8 cellular contexts compared by ENCODE assay signal in the genomic region with DNA sequence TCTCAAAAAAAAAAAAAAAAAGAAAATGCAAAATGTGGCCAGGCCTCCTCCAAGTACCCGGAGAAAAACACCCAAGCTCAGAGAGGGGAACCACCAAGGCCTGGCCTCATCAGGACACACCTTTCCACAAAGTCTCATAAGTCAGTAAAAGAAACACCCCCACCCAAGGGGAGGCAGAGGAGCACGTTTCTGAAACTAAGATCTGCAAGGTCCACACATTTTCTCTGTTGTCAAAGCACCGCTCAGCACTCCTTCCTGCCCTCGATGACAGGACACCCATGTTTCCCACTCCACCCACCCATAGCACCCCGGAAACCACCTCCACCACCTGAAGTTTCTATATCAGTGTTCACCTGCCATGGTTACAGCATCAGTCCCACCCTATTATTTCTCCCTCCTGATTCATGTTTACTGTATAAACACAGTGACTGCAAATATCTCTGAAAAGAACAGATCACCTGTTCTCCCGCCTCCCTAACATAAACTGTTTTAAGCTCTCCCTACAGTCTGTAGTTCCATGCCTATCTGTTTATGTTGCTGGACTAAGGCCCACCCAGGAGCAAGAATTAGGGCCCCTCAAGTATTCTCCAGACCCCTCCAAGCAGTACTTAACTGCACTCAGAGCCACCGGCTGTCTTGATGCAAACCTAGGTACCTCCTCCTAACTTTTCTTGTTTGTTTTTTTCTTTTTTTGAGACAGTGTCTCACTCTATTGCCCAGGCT. TPM values are rescaled to one million over a fixed set of nuclear protein-coding genes. Genes with fewer than 3 reads are reported as not detected.
DNase-seq lines count a peak whose midpoint lies in the region; ATAC-seq and TF ChIP-seq lines count a peak whose summit lies in the region.

No MANE protein-coding gene starts in this region.

- H3K4me1 Mint-ChIP-seq in natural killer cell treated with Interleukin-12 subunit alpha and Interleukin-12 subunit beta and Interleukin-15 and Interleukin-18, amount 100 ng/mL, for 72 hours (ENCODE audit: low read depth in 2 of 2): peaks cover 33 to 34% of the 10 kb centered on the region in 2 donors

- H3K4me3 ChIP-seq in SK-N-SH (ENCODE audit: low read depth in 2 of 2, low read length in 1 of 2): no peak overlapping the region
- no peak overlapping the region for H3K4me3 ChIP-seq in uterus

- H3K9me3 ChIP-seq in SK-N-SH: no peaks in the 10 kb centered on the region
- no peaks in the 10 kb centered on the region for H3K9me3 ChIP-seq in uterus

- H3F3A ChIP-seq in SK-N-SH (replicated peaks; ENCODE audit: insufficient read depth): no peaks in the 10 kb centered on the region

- H3K36me3 Mint-ChIP-seq in natural killer cell treated with Interleukin-12 subunit alpha and Interleukin-12 subunit beta and Interleukin-15 and Interleukin-18, amount 100 ng/mL, for 72 hours: peaks cover 11% of the 10 kb centered on the region

- H3K36me3 ChIP-seq in SK-N-SH (replicated peaks in 1 of 2; ENCODE audit: control insufficient read depth in 1 of 2, insufficient read depth in 2 of 2, low read length in 1 of 2) (peaks cover 0 to 6% of the 10 kb centered on the region in 2 experiments), uterus (no peaks in the 10 kb centered on the region)

- peaks cover 6 to 30% of the 10 kb centered on the region in 2 experiments; a peak in 1 of 4 replicates for H3K4me1 ChIP-seq in SK-N-SH (ENCODE audit: control insufficient read depth in 1 of 2, insufficient read depth in 2 of 2, low read depth in 1 of 2, low read length in 1 of 2)
- no peaks in the 10 kb centered on the region for H3K4me1 ChIP-seq in uterus

- no peak for TF ChIP-seq POLR2A in uterus (IDR thresholded peaks at IDR 0.05)

- peak overlapping the region; percentile 99; the same call in 1 of the 2 replicates for H3K4me2 ChIP-seq in SK-N-SH

- TF ChIP-seq RAD21 in SK-N-SH (IDR thresholded peaks at IDR 0.05; ENCODE audit: low read length): no peak

- POLR2A ChIA-PET in SK-N-SH (lab: Yijun Ruan, JAX): no interaction called here

- TF ChIP-seq CTCF in SK-N-SH (IDR thresholded peaks at IDR 0.05) (no peak), uterus (IDR thresholded peaks at IDR 0.05) (no peak)

- H3K27ac Mint-ChIP-seq in natural killer cell treated with Interleukin-12 subunit alpha and Interleukin-12 subunit beta and Interleukin-15 and Interleukin-18, amount 100 ng/mL, for 72 hours: peak overlapping the region; percentile 90 to 98

- H3K9ac ChIP-seq in SK-N-SH: no peak overlapping the region

- no peak overlapping the region for H3K27ac ChIP-seq in SK-N-SH (ENCODE audit: low read depth in 2 of 2, low read length in 1 of 2)
- no peak overlapping the region for H3K27ac ChIP-seq in uterus

- H3K27me3 Mint-ChIP-seq in natural killer cell treated with Interleukin-12 subunit alpha and Interleukin-12 subunit beta and Interleukin-15 and Interleukin-18, amount 100 ng/mL, for 72 hours: no peaks in the 10 kb centered on the region

- peaks cover 37% of the 10 kb centered on the region; the same call in 1 of the 2 replicates for H3K79me2 ChIP-seq in SK-N-SH (ENCODE audit: insufficient read depth)

- H3K4me3 Mint-ChIP-seq in natural killer cell treated with Interleukin-12 subunit alpha and Interleukin-12 subunit beta and Interleukin-15 and Interleukin-18, amount 100 ng/mL, for 72 hours: peak overlapping the region; percentile 98

- peaks cover 7% of the 10 kb centered on the region for H4K20me1 ChIP-seq in SK-N-SH (ENCODE audit: insufficient read depth)

- no peak overlapping the region for H2AFZ ChIP-seq in SK-N-SH (ENCODE audit: low read depth)

- H3K9me2 ChIP-seq in SK-N-SH: no peaks in the 10 kb centered on the region

- H3K9me3 Mint-ChIP-seq in natural killer cell treated with Interleukin-12 subunit alpha and Interleukin-12 subunit beta and Interleukin-15 and Interleukin-18, amount 100 ng/mL, for 72 hours: no peaks in the 10 kb centered on the region

- ATAC-seq in SK-N-SH treated with all-trans-retinoic acid at 6 μM for 48 hours: no peak
- peak; percentile 57 for ATAC-seq in HG03442 (IDR thresholded peaks at IDR 0.05; ENCODE audit: unreplicated experiment)
- ATAC-seq in natural killer cell treated with Interleukin-12 subunit alpha and Interleukin-12 subunit beta and Interleukin-15 and Interleukin-18, amount 100 ng/mL, for 72 hours: peak; percentile 40 to 61

- 95% methylated on average over 7 of the region's 7 CpGs for WGBS in SK-N-SH (ENCODE audit: low lambda C conversion rate)

- no peaks in the 10 kb centered on the region for H3K27me3 ChIP-seq in SK-N-SH (ENCODE audit: insufficient read depth)
- no peaks in the 10 kb centered on the region for H3K27me3 ChIP-seq in uterus

- intact Hi-C loops in uterus (cut with DNase I; ENCODE audit: low total_unique reads): no loop called here

- no peak for TF ChIP-seq EP300 in SK-N-SH (IDR thresholded peaks at IDR 0.05; ENCODE audit: borderline replicate concordance in 1 of 2, low read depth in 1 of 2, low read length in 1 of 2)

- CTCF ChIA-PET in SK-N-SH (lab: Yijun Ruan, JAX): interaction anchor here (0.7 to 13.6 kb wide), 6 partner anchors 12 to 544 kb away, joined by 3 to 189 read pairs (median 4); partner anchors contain the start of gene SEC14L5

- DNase-seq in SK-N-SH: no peak
- DNase-seq in activated CD8-positive, alpha-beta memory T cell treated with anti-CD3 and anti-CD28 coated beads for 48 hours (ENCODE audit: low read depth in 2 of 3, low spot score in 2 of 3): peak; percentile 37 to 66 (median 55)
- DNase-seq in natural killer cell treated with Interleukin-12 subunit alpha and Interleukin-12 subunit beta and Interleukin-15 and Interleukin-18, amount 100 ng/mL, for 72 hours (ENCODE audit: low spot score): peak; percentile 77
- no peak for DNase-seq in kidney tubule cell (ENCODE audit: low spot score)
- no peak for DNase-seq in COLO829 (ENCODE audit: low spot score)
- DNase-seq in uterus: no peak

TF ChIP-seq in SK-N-SH, 30 proteins besides CTCF, POLR2A, EP300 and RAD21:
- TF ChIP-seq RFX5 (IDR thresholded peaks at IDR 0.05; ENCODE audit: low read length): no peak
- TF ChIP-seq TAF1 (IDR thresholded peaks at IDR 0.05; ENCODE audit: borderline replicate concordance, low read depth, low read length): no peak
- TF ChIP-seq, protein P1, sequence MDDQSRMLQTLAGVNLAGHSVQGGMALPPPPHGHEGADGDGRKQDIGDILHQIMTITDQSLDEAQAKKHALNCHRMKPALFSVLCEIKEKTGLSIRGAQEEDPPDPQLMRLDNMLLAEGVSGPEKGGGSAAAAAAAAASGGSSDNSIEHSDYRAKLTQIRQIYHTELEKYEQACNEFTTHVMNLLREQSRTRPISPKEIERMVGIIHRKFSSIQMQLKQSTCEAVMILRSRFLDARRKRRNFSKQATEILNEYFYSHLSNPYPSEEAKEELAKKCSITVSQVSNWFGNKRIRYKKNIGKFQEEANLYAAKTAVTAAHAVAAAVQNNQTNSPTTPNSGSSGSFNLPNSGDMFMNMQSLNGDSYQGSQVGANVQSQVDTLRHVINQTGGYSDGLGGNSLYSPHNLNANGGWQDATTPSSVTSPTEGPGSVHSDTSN (IDR thresholded peaks at IDR 0.05): no peak
TF ChIP-seq in SK-N-SH: peak in this region for 0.

TF ChIP-seq in SK-N-SH treated with all-trans-retinoic acid at 6 μM for 48 hours, 23 proteins besides CTCF, POLR2A, EP300 and RAD21:
- TF ChIP-seq ZNF70 (CRISPR knock-in tag; IDR thresholded peaks at IDR 0.05): no peak
- no peak for TF ChIP-seq ZFP3 (CRISPR knock-in tag; IDR thresholded peaks at IDR 0.05)
- no peak for TF ChIP-seq OSR1 (CRISPR knock-in tag; IDR thresholded peaks at IDR 0.05)
- TF ChIP-seq ESRRG (CRISPR knock-in tag; IDR thresholded peaks at IDR 0.05): no peak
- TF ChIP-seq ISL1 (CRISPR knock-in tag; IDR thresholded peaks at IDR 0.05): no peak

RNA-seq across cellular contexts. Expression of gene CORO7, which starts 2.0 kb away (rescaled TPM):
- 21.9 and 25.8 TPM in 2 replicates for polyA plus RNA-seq in SK-N-SH (2012; rRNA removed)
- 6.6 and 7.3 TPM in 2 replicates for polyA plus RNA-seq in SK-N-SH (2012; cell fraction: cytosol; rRNA removed)
- polyA plus RNA-seq in SK-N-SH (2012; cell fraction: nucleus; rRNA removed): 166 and 305 TPM in 2 replicates
- 100 to 1,000 TPM; 140 to 166 TPM for total RNA-seq in natural killer cell treated with Interleukin-12 subunit alpha and Interleukin-12 subunit beta and Interleukin-15 and Interleukin-18, amount 100 ng/mL, for 72 hours
- total RNA-seq in uterus: 10 to 100 TPM; 13.8 to 52.1 (median 30.0) TPM

RNA-seq across cellular contexts. Expression of gene DNAJA3, which starts 11.3 kb away (rescaled TPM):
- polyA plus RNA-seq in SK-N-SH (2012; rRNA removed): 48.7 and 52.6 TPM in 2 replicates
- 34.6 and 46.2 TPM in 2 replicates for polyA plus RNA-seq in SK-N-SH (2012; cell fraction: cytosol; rRNA removed)
- 88.0 and 107 TPM in 2 replicates for polyA plus RNA-seq in SK-N-SH (2012; cell fraction: nucleus; rRNA removed)
- 10 to 100 TPM; 55.0 to 99.8 TPM for total RNA-seq in natural killer cell treated with Interleukin-12 subunit alpha and Interleukin-12 subunit beta and Interleukin-15 and Interleukin-18, amount 100 ng/mL, for 72 hours
- 10 to 100 TPM; 13.8 to 44.9 (median 36.4) TPM for total RNA-seq in uterus

RNA-seq across cellular contexts. Expression of gene VASN, which starts 42.7 kb away (rescaled TPM):
- polyA plus RNA-seq in SK-N-SH (2012; rRNA removed): 11.4 and 37.4 TPM in 2 replicates
- polyA plus RNA-seq in SK-N-SH (2012; cell fraction: cytosol; rRNA removed): 14.5 and 28.9 TPM in 2 replicates
- 42.9 and 52.9 TPM in 2 replicates for polyA plus RNA-seq in SK-N-SH (2012; cell fraction: nucleus; rRNA removed)
- under 1 TPM in 1 of 2 donors, not detected in 1; 0.33 TPM for total RNA-seq in natural killer cell treated with Interleukin-12 subunit alpha and Interleukin-12 subunit beta and Interleukin-15 and Interleukin-18, amount 100 ng/mL, for 72 hours
- total RNA-seq in uterus: 10 to 100 TPM in 3 of 4 donors, 1 to 10 TPM in 1; 3.6 to 49.0 (median 19.9) TPM

Comparison
In these comparisons a context has a peak if more than half of its experiments do, and no peak if none do; other contexts are left out.
1. DNase-seq: peak in activated CD8-positive, alpha-beta memory T cell treated with anti-CD3 and anti-CD28 coated beads for 48 hours (3 of 3) and natural killer cell treated with Interleukin-12 subunit alpha and Interleukin-12 subunit beta and Interleukin-15 and Interleukin-18, amount 100 ng/mL, for 72 hours (single experiment); none in SK-N-SH (single experiment), kidney tubule cell (single experiment), COLO829 (single experiment) and uterus (0 of 2).